ENCODE assay signal across 1 cellular context in the genomic region with DNA sequence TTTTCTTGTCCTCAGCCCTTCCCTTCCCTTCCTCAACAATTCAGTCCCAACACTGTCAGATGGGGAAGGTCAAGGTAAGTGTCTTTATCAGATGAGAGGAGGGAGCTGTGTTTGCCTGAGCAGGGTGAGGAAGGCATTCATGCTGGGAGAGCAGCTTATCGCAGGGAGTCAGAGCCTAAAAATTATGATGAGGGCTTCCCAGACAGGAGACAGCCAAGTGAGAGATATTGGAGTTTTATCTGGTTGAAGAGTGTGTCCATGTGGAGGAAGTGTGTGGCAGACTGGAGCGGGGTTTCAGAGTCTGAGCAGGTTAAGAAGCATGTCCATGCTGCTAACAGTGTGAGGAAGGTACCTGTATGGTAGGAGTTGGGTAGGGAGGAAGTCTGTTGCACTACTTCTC.
TF ChIP-seq lines count a peak whose summit lies in the region.

No MANE protein-coding gene starts in this region.

TF ChIP-seq in H1, 55 proteins besides CTCF, POLR2A, EP300 and RAD21:
- TF ChIP-seq TBP (IDR thresholded peaks at IDR 0.05; ENCODE audit: low read depth, low read length), result no peak
- no peak for TF ChIP-seq SP4 (IDR thresholded peaks at IDR 0.05; ENCODE audit: low read length)
- TF ChIP-seq SP2 (IDR thresholded peaks at IDR 0.05; ENCODE audit: low read length), result no peak
- TF ChIP-seq RBBP5 (IDR thresholded peaks at IDR 0.05; ENCODE audit: borderline replicate concordance, low read depth, low read length), result no peak
